Comparison of ENCODE assay signal across 1 cellular context in genomic region chr1:208165659-208166058, GRCh38.
TF ChIP-seq lines count a peak whose summit lies in the region.

No MANE protein-coding gene starts in this region.

TF ChIP-seq in K562, 482 proteins besides CTCF, POLR2A, EP300 and RAD21 (continued from another document):
- TF ChIP-seq ZBTB2 (IDR thresholded peaks at IDR 0.05) = no peak
TF ChIP-seq in K562: peak in this region for 1.
